In genomic region chrX:40168183-40169015, GRCh38 we compare ENCODE assay signal across 7 cellular contexts.
A peak's percentile ranks its signal among the peaks of the same experiment; 100 is the strongest.
DNase-seq lines count a peak whose midpoint lies in the region; ATAC-seq and TF ChIP-seq lines count a peak whose summit lies in the region.

No MANE protein-coding gene starts in this region.

- no peak for DNase-seq in retinal pigment epithelial cell (ENCODE audit: low read depth)
- no peak for DNase-seq in stimulated activated CD4-positive, alpha-beta T cell treated with anti-CD3 and anti-CD28 coated beads, Interleukin-4, amount 100 ng/mL, for 4 hours
- no peak for DNase-seq in A172 (ENCODE audit: low spot score)

- no peaks in the 10 kb centered on the region for H4K20me1 ChIP-seq in OCI-LY3 (ENCODE audit: insufficient read depth, low read length)

- H3K79me2 ChIP-seq in OCI-LY3 (ENCODE audit: low read length): peaks cover 46% of the 10 kb centered on the region

- no peaks in the 10 kb centered on the region for H3K36me3 ChIP-seq in OCI-LY3 (replicated peaks; ENCODE audit: low read depth, low read length)
- no peaks in the 10 kb centered on the region for H3K36me3 ChIP-seq in esophagus (ENCODE audit: control insufficient read depth in 2 of 2, insufficient read depth in 2 of 2, low read length in 1 of 2)

- peak overlapping the region; percentile 100 for H3K4me2 ChIP-seq in OCI-LY3 (ENCODE audit: low read length)

- TF ChIP-seq CTCF in GM12875 (IDR thresholded peaks at IDR 0.05; ENCODE audit: borderline replicate concordance, insufficient read depth, low read depth, low read length) (no peak), OCI-LY3 (IDR thresholded peaks at IDR 0.05; ENCODE audit: low read depth, low read length) (no peak), retinal pigment epithelial cell (conservative IDR thresholded peaks at IDR 0.05; ENCODE audit: low read depth, low read length) (no peak)

- peaks cover 53% of the 10 kb centered on the region for H3K4me1 ChIP-seq in OCI-LY3 (ENCODE audit: low read length)
- H3K4me1 ChIP-seq in esophagus (ENCODE audit: control insufficient read depth in 2 of 2, insufficient read depth in 2 of 2, low read length in 1 of 2): peaks cover 0 to 7% of the 10 kb centered on the region in 2 donors

- 45 to 65% methylated on average over 57 to 60 of the region's 60 CpGs for WGBS in esophagus, 2 donors

- H3K27ac ChIP-seq in OCI-LY3 (ENCODE audit: low read length) (0 out of 2 replicates have a peak overlapping the region, but pooled peaks have one; percentile 27), esophagus (ENCODE audit: low read depth in 2 of 2, low read length in 1 of 2) (peak overlapping the region in 1 of 2 donors; percentile 12)

- ATAC-seq in GM21717 (IDR thresholded peaks at IDR 0.05; ENCODE audit: unreplicated experiment): no peak

- peak overlapping the region; percentile 71 for H3K9ac ChIP-seq in OCI-LY3 (ENCODE audit: low read length)

- no peak overlapping the region; the same call in 1 of the 2 replicates for H2AFZ ChIP-seq in OCI-LY3 (ENCODE audit: low read depth, low read length)

- peak overlapping the region; percentile 10 for H3K4me3 ChIP-seq in GM12875 (ENCODE audit: low read depth, low read length)
- H3K4me3 ChIP-seq in OCI-LY3 (ENCODE audit: low read length): peak overlapping the region; percentile 89
- peak overlapping the region; percentile 18 to 31 for H3K4me3 ChIP-seq in esophagus (ENCODE audit: low read depth in 1 of 2, low read length in 2 of 2)
- H3K4me3 ChIP-seq in retinal pigment epithelial cell (ENCODE audit: low read length): peak overlapping the region; percentile 31

- H3K9me3 ChIP-seq in OCI-LY3 (ENCODE audit: insufficient read depth, low read length) (no peaks in the 10 kb centered on the region), esophagus (ENCODE audit: control insufficient read depth in 2 of 2, insufficient read depth in 1 of 2, low read depth in 1 of 2, low read length in 1 of 2) (no peaks in the 10 kb centered on the region)

- peaks cover 9% of the 10 kb centered on the region for H3K27me3 ChIP-seq in OCI-LY3 (ENCODE audit: low read depth, low read length)
- no peaks in the 10 kb centered on the region for H3K27me3 ChIP-seq in esophagus (ENCODE audit: control insufficient read depth in 1 of 2, insufficient read depth in 2 of 2, low read length in 2 of 2)

Comparison
In these comparisons a context has a peak if more than half of its experiments do, and no peak if none do; other contexts are left out.
1. H3K4me3 ChIP-seq: peak in every context shown above with its lines; median percentile 89 in OCI-LY3; 31 in retinal pigment epithelial cell; 24 in esophagus; 10 in GM12875.